Comparison of ENCODE assay signal across 1 cellular context in genomic region chr11:103529217-103529684, GRCh38.
TF ChIP-seq lines count a peak whose summit lies in the region.

No MANE protein-coding gene starts in this region.

TF ChIP-seq in SK-N-SH treated with all-trans-retinoic acid at 6 μM for 48 hours, 23 proteins besides CTCF, POLR2A, EP300 and RAD21 (continued from another document):
- TF ChIP-seq PATZ1 (CRISPR knock-in tag; IDR thresholded peaks at IDR 0.05; ENCODE audit: borderline replicate concordance) = peak; percentile 70; the same call in 1 of the 2 replicates
- TF ChIP-seq TOX (CRISPR knock-in tag; IDR thresholded peaks at IDR 0.05; ENCODE audit: borderline replicate concordance) = peak; percentile 66; the same call in 1 of the 2 replicates
- no peak for TF ChIP-seq ZC3H10 (CRISPR knock-in tag; IDR thresholded peaks at IDR 0.05)
TF ChIP-seq in SK-N-SH treated with all-trans-retinoic acid at 6 μM for 48 hours: peak in this region for 10.
